ENCODE assay signal across 1 cellular context in the genomic region with DNA sequence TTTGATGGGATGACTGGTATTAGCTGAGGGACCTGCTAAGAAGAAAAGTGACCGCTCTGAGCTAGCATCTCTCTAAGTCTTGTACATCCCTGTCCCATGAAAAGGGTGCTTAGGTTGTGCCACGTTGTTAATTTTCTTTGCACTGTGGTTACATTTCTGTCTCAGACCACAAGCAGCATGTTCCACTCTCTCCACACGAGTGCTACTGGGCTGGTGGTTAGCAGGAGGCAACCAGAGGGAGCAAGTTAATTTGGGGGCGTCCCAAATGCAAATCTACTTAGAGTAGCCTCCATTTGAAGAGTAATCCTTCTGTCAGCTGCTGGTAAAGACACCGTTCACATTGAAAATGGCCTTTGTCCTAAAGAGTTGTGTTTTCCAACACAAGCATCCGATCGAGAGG.
TF ChIP-seq lines count a peak whose summit lies in the region.

No MANE protein-coding gene starts in this region.

TF ChIP-seq in SK-N-SH, 30 proteins besides CTCF, POLR2A, EP300 and RAD21 (continued from another document):
- TF ChIP-seq USF2 (IDR thresholded peaks at IDR 0.05; ENCODE audit: borderline replicate concordance, low read depth, low read length) (no peak), SIN3A (IDR thresholded peaks at IDR 0.05; ENCODE audit: borderline replicate concordance, low read depth, low read length) (no peak), MEF2A (IDR thresholded peaks at IDR 0.05; ENCODE audit: borderline replicate concordance, low read depth) (no peak), YY1 (IDR thresholded peaks at IDR 0.05; ENCODE audit: low read depth) (no peak), NFIC (IDR thresholded peaks at IDR 0.05; ENCODE audit: borderline replicate concordance) (no peak)
